ENCODE assay signal across 20 cellular contexts in genomic region chr6:163352011-163352685, GRCh38.
DNase-seq lines count a peak whose midpoint lies in the region; ATAC-seq and TF ChIP-seq lines count a peak whose summit lies in the region.
"Had no signal": no experiment of that assay in that cellular context is flagged by ENCODE, and none has a peak within 500 bp of the region (broad histone marks: within the 10 kb centered on the region; RNA-seq: fewer than 3 reads in every experiment).

No MANE protein-coding gene starts in this region.

- H3K27ac ChIP-seq in RWPE1: no peak overlapping the region
- no peak overlapping the region for H3K27ac ChIP-seq in vagina
- H3K27ac ChIP-seq: Peyer's patch, SK-N-MC had no signal

- H3K9me3 Mint-ChIP-seq in Caco-2 (ENCODE audit: unreplicated experiment): no peaks in the 10 kb centered on the region
- H3K9me3 Mint-ChIP-seq: activated naive CD4-positive, alpha-beta T cell treated with anti-CD3 and anti-CD28 coated beads, Interleukin-2, amount 50 U/mL, for 24 hours; activated T-cell treated with anti-CD3 and anti-CD28 coated beads, Interleukin-2, amount 50 U/mL, for 24 hours; CD8-positive, alpha-beta T cell had no signal

- H3K4me1 ChIP-seq in Caco-2 (no peaks in the 10 kb centered on the region), vagina (peaks cover 7% of the 10 kb centered on the region)
- H3K4me1 ChIP-seq: Peyer's patch had no signal

- H3K4me1 Mint-ChIP-seq in Caco-2 (ENCODE audit: low read depth, unreplicated experiment): no peaks in the 10 kb centered on the region
- H3K4me1 Mint-ChIP-seq: activated naive CD4-positive, alpha-beta T cell treated with anti-CD3 and anti-CD28 coated beads, Interleukin-2, amount 50 U/mL, for 24 hours had no signal

- TF ChIP-seq POLR2A in vagina (IDR thresholded peaks at IDR 0.05): no peak

- H3K27me3 ChIP-seq in Caco-2 (replicated peaks; ENCODE audit: control insufficient read depth, insufficient read depth, low read length) (no peaks in the 10 kb centered on the region), vagina (no peaks in the 10 kb centered on the region)
- H3K27me3 ChIP-seq: heart left ventricle, Peyer's patch had no signal

- intact Hi-C loops in Caco-2 (cut with micrococcal nuclease; ENCODE audit: unreplicated experiment): no loop called here
- intact Hi-C loops in vagina (cut with DNase I): no loop called here

- no TSS peak for BruUV-seq in Caco-2 (replicated peaks; lab: Mats Ljungman, UMichigan)

- no peaks in the 10 kb centered on the region for H3K27me3 Mint-ChIP-seq in Caco-2 (ENCODE audit: insufficient read depth, unreplicated experiment)
- H3K27me3 Mint-ChIP-seq: activated naive CD4-positive, alpha-beta T cell treated with anti-CD3 and anti-CD28 coated beads, Interleukin-2, amount 50 U/mL, for 24 hours had no signal

- no peak overlapping the region for H3K4me3 Mint-ChIP-seq in Caco-2 (ENCODE audit: unreplicated experiment)
- H3K4me3 Mint-ChIP-seq: activated naive CD4-positive, alpha-beta T cell treated with anti-CD3 and anti-CD28 coated beads, Interleukin-2, amount 50 U/mL, for 24 hours; activated T-cell treated with anti-CD3 and anti-CD28 coated beads, Interleukin-2, amount 50 U/mL, for 24 hours; CD8-positive, alpha-beta T cell had no signal

- H3K4me3 ChIP-seq in Caco-2 (ENCODE audit: low read depth, low read length) (no peak overlapping the region), vagina (no peak overlapping the region)
- H3K4me3 ChIP-seq: heart left ventricle, Peyer's patch, SK-N-MC had no signal

- DNase-seq in Caco-2 (peak; percentile 27 to 41), RWPE1 (ENCODE audit: low spot score) (peak; percentile 24), inferior parietal cortex (ENCODE audit: extremely low spot score) (peak; percentile 44), putamen (ENCODE audit: low spot score) (peak; percentile 85), vagina (ENCODE audit: extremely low spot score in 2 of 2) (no peak), NCI-H1930 (lab: John Stamatoyannopoulos, UW) (no peak)
- DNase-seq: activated CD4-positive, CD25-positive, alpha-beta regulatory T cell treated with anti-CD3 and anti-CD28 coated beads, Interleukin-2, amount 50 U/mL, for 72 hours; activated T-cell treated with anti-CD3 and anti-CD28 coated beads, Interleukin-2, amount 50 U/mL, for 24 hours; CD8-positive, alpha-beta T cell; DND-41; heart left ventricle; NCI-H187 treated with DMSO at 0.1 percent for 48 hours; Peyer's patch; stimulated activated CD8-positive, alpha-beta memory T cell treated with anti-CD3 and anti-CD28 coated beads, Interleukin-4, amount 100 ng/mL, for 48 hours; T1000 had no signal

- TF ChIP-seq CTCF in Caco-2 (IDR thresholded peaks at IDR 0.05; ENCODE audit: insufficient read depth in 1 of 2, low read depth in 1 of 2, low read length in 1 of 2, severe bottlenecking in 1 of 2, unreplicated experiment in 1 of 2) (no peak), RWPE1 (conservative IDR thresholded peaks at IDR 0.05; ENCODE audit: low read depth) (no peak), vagina (IDR thresholded peaks at IDR 0.05) (no peak)

- no peak for ATAC-seq in GM18873 (IDR thresholded peaks at IDR 0.05; ENCODE audit: low FRiP score, unreplicated experiment)
- no peak for ATAC-seq in GM18502 (IDR thresholded peaks at IDR 0.05; ENCODE audit: poor library complexity, unreplicated experiment)
- ATAC-seq: CD8-positive, alpha-beta T cell; heart left ventricle; right cardiac atrium had no signal

- H3K36me3 ChIP-seq in Caco-2 (ENCODE audit: control insufficient read depth, insufficient read depth, low read length) (no peaks in the 10 kb centered on the region), vagina (no peaks in the 10 kb centered on the region)
- H3K36me3 ChIP-seq: heart left ventricle, Peyer's patch had no signal

- H3K9me3 ChIP-seq in Caco-2 (no peaks in the 10 kb centered on the region), vagina (no peaks in the 10 kb centered on the region)
- H3K9me3 ChIP-seq: heart left ventricle, Peyer's patch had no signal

- H3K27ac Mint-ChIP-seq in Caco-2 (ENCODE audit: unreplicated experiment): no peak overlapping the region
- H3K27ac Mint-ChIP-seq: activated naive CD4-positive, alpha-beta T cell treated with anti-CD3 and anti-CD28 coated beads, Interleukin-2, amount 50 U/mL, for 24 hours; activated T-cell treated with anti-CD3 and anti-CD28 coated beads, Interleukin-2, amount 50 U/mL, for 24 hours; CD8-positive, alpha-beta T cell had no signal

- POLR2A ChIA-PET in Caco-2 (lab: Charles Lee) (no interaction called here), RWPE1 (lab: Yijun Ruan, JAX; ENCODE audit: low non-redundant PET) (no interaction called here)

- CTCF ChIA-PET in Caco-2 (lab: Charles Lee) (no interaction called here), RWPE1 (lab: Yijun Ruan, JAX) (interaction anchor here (0.7 kb wide), 1 partner anchor 17 kb away, joined by 4 read pairs; no protein-coding TSS in a partner anchor)

- H3K36me3 Mint-ChIP-seq in Caco-2 (ENCODE audit: insufficient read depth, unreplicated experiment): no peaks in the 10 kb centered on the region
- H3K36me3 Mint-ChIP-seq: activated naive CD4-positive, alpha-beta T cell treated with anti-CD3 and anti-CD28 coated beads, Interleukin-2, amount 50 U/mL, for 24 hours; CD8-positive, alpha-beta T cell had no signal

Comparison
In these comparisons a context has a peak if more than half of its experiments do, and no peak if none do; other contexts are left out.
1. DNase-seq: peak in Caco-2 (2 of 2), RWPE1 (single experiment), inferior parietal cortex (single experiment) and putamen (single experiment); none in vagina (0 of 2) and NCI-H1930 (0 of 2).